In genomic region chr12:131732996-131733615, GRCh38 we compare ENCODE assay signal across 1 cellular context.
TF ChIP-seq lines count a peak whose summit lies in the region.

No MANE protein-coding gene starts in this region.

TF ChIP-seq in GM23338, 12 proteins besides CTCF, POLR2A, EP300 and RAD21:
- no peak for TF ChIP-seq ZNF462 (CRISPR knock-in tag; IDR thresholded peaks at IDR 0.05)
- TF ChIP-seq ZNF331 (CRISPR knock-in tag; IDR thresholded peaks at IDR 0.05; ENCODE audit: low read depth) = no peak
- TF ChIP-seq ZNF114 (CRISPR knock-in tag; IDR thresholded peaks at IDR 0.05) = no peak
- no peak for TF ChIP-seq STAT1 (IDR thresholded peaks at IDR 0.05; ENCODE audit: unreplicated experiment)
- TF ChIP-seq REST (IDR thresholded peaks at IDR 0.05; ENCODE audit: unreplicated experiment) = no peak
- TF ChIP-seq EZH2 (IDR thresholded peaks at IDR 0.05; ENCODE audit: low read depth, unreplicated experiment) = no peak
- no peak for TF ChIP-seq POLR2AphosphoS5 (IDR thresholded peaks at IDR 0.05; ENCODE audit: low read depth)
TF ChIP-seq in GM23338: peak in this region for 0.
